ENCODE assay signal across 24 cellular contexts in the genomic region with DNA sequence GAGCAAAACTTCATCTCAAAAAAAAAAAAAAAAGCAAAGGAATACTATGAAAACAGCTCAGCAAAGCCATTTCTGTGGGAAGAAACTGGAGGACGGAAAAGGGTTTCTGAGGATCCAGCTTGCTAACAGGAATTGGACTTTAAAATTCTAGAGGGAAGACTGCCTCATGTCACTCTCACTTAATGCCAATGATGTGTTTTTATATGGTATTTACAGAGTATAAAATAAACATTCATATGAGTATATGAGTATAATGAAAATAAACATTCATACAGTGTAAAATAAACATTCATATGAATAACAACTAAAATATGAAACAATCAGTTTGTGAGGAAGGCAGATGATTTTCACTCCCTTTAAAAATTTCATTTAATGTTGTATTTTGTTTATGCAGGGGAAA. TPM values are rescaled to one million over a fixed set of nuclear protein-coding genes. Genes with fewer than 3 reads are reported as not detected.
A peak's percentile ranks its signal among the peaks of the same experiment; 100 is the strongest.
DNase-seq lines count a peak whose midpoint lies in the region; ATAC-seq, FAIRE-seq and TF ChIP-seq lines count a peak whose summit lies in the region.
"Had no signal": no experiment of that assay in that cellular context is flagged by ENCODE, and none has a peak within 500 bp of the region (broad histone marks: within the 10 kb centered on the region; RNA-seq: fewer than 3 reads in every experiment).

No MANE protein-coding gene starts in this region.

- H3K27me3 ChIP-seq in PC-3 (ENCODE audit: low read length) (no peaks in the 10 kb centered on the region), small intestine (ENCODE audit: control insufficient read depth in 2 of 2, insufficient read depth in 2 of 2, low read length in 2 of 2) (no peaks in the 10 kb centered on the region), PC-9 (ENCODE audit: insufficient read depth, low read depth) (no peaks in the 10 kb centered on the region)

- H3K9me2 ChIP-seq in PC-3 (replicated peaks; ENCODE audit: low read length) (no peaks in the 10 kb centered on the region), PC-9 (ENCODE audit: insufficient read depth) (no peaks in the 10 kb centered on the region)

- POLR2A ChIA-PET in PC-3 (lab: Charles Lee; ENCODE audit: unreplicated experiment) = interaction anchor here (0.9 kb wide), 1 partner anchor 79 kb away, joined by 6 read pairs; no protein-coding TSS in a partner anchor
- POLR2A ChIA-PET in PC-9 (lab: Charles Lee; ENCODE audit: unreplicated experiment) = no interaction called here

- H3K79me2 ChIP-seq in PC-3 (ENCODE audit: low read length) (no peaks in the 10 kb centered on the region), PC-9 (ENCODE audit: low read depth) (no peaks in the 10 kb centered on the region)

- H3K4me3 Mint-ChIP-seq in chondrocyte (ENCODE audit: unreplicated experiment) (no peak overlapping the region), Calu3 (ENCODE audit: low read depth, unreplicated experiment) (no peak overlapping the region)
- H3K4me3 Mint-ChIP-seq: B cell, CD14-positive monocyte, T-cell had no signal

- H3F3A ChIP-seq in PC-3 (ENCODE audit: low read length, unreplicated experiment) = no peaks in the 10 kb centered on the region
- H3F3A ChIP-seq in PC-9 (ENCODE audit: insufficient read depth, low read depth) = no peaks in the 10 kb centered on the region

- CTCF ChIA-PET in PC-3 (lab: Charles Lee) = interaction anchor here (0.6 kb wide), 1 partner anchor 307 kb away, joined by 3 read pairs; no protein-coding TSS in a partner anchor
- CTCF ChIA-PET in PC-9 (lab: Charles Lee) = no interaction called here
- CTCF ChIA-PET in Calu3 (lab: Charles Lee) = interaction anchor here (0.7 kb wide), 1 partner anchor 96 kb away, joined by 3 read pairs; no protein-coding TSS in a partner anchor

- peak overlapping the region; percentile 30 for H3K4me2 ChIP-seq in PC-3 (ENCODE audit: low read length)
- H3K4me2 ChIP-seq in PC-9 = no peak overlapping the region

- peaks cover 5% of the 10 kb centered on the region for H3K9me3 Mint-ChIP-seq in chondrocyte (ENCODE audit: low read depth)
- H3K9me3 Mint-ChIP-seq in Calu3 (ENCODE audit: low read depth, unreplicated experiment) = peaks cover 2% of the 10 kb centered on the region

- BruUV-seq in PC-3 (replicated peaks; lab: Mats Ljungman, UMichigan) = no TSS peak
- no TSS peak for BruUV-seq in PC-9 (replicated peaks; lab: Mats Ljungman, UMichigan)
- BruUV-seq in Calu3 (replicated peaks; lab: Mats Ljungman, UMichigan) = no TSS peak

- ATAC-seq in PC-3 = peak; percentile 92

- H3K36me3 ChIP-seq in PC-3 (ENCODE audit: low read depth, low read length) = peaks cover 5% of the 10 kb centered on the region
- H3K36me3 ChIP-seq in small intestine (ENCODE audit: control insufficient read depth in 2 of 2, insufficient read depth in 2 of 2, low read length in 2 of 2) = no peaks in the 10 kb centered on the region
- H3K36me3 ChIP-seq in PC-9 (ENCODE audit: low read depth) = no peaks in the 10 kb centered on the region

- H3K4me3 ChIP-seq in PC-3 (ENCODE audit: low read length) (no peak overlapping the region), small intestine (ENCODE audit: low read depth in 1 of 2, low read length in 2 of 2) (no peak overlapping the region), PC-9 (no peak overlapping the region)

- intact Hi-C loops in PC-3 (cut with micrococcal nuclease) (loop anchor here (2.0 to 5.0 kb wide), 2 partner anchors 43 to 103 kb away; a partner anchor contains a TSS), PC-9 (cut with micrococcal nuclease; ENCODE audit: unreplicated experiment) (no loop called here), Calu3 (cut with micrococcal nuclease; ENCODE audit: unreplicated experiment) (loop anchor here (2.0 to 10.0 kb wide), 2 partner anchors 95 to 155 kb away; no protein-coding TSS in a partner anchor)

- no peaks in the 10 kb centered on the region for H3K27me3 Mint-ChIP-seq in chondrocyte (ENCODE audit: low read depth)
- H3K27me3 Mint-ChIP-seq in Calu3 (ENCODE audit: unreplicated experiment) = no peaks in the 10 kb centered on the region
- H3K27me3 Mint-ChIP-seq: B cell, T-cell had no signal

- H3K36me3 Mint-ChIP-seq in chondrocyte (ENCODE audit: low read depth) (peaks cover 6% of the 10 kb centered on the region), Calu3 (ENCODE audit: insufficient read depth, unreplicated experiment) (no peaks in the 10 kb centered on the region)

- H3K9me3 ChIP-seq in PC-3 (ENCODE audit: low read length) = no peaks in the 10 kb centered on the region
- H3K9me3 ChIP-seq in small intestine (ENCODE audit: control insufficient read depth, low read depth) = no peaks in the 10 kb centered on the region
- no peaks in the 10 kb centered on the region for H3K9me3 ChIP-seq in PC-9 (ENCODE audit: insufficient read depth, low read depth)

- no peak overlapping the region for H3K9ac ChIP-seq in PC-3 (ENCODE audit: low read length)

- FAIRE-seq in small intestine (lab: Jason Lieb, UNC) = peak; percentile 59
- FAIRE-seq: GM12891, GM19239, H54 had no signal

- peak overlapping the region; percentile 51 for H3K27ac ChIP-seq in PC-3 (ENCODE audit: low read length)
- H3K27ac ChIP-seq in small intestine (ENCODE audit: low read depth in 1 of 2, low read length in 1 of 2) = no peak overlapping the region
- no peak overlapping the region for H3K27ac ChIP-seq in PC-9
- H3K27ac ChIP-seq: RWPE1 had no signal

- DNase-seq in DMS53 treated with DMSO at 0.1 percent for 48 hours (lab: John Stamatoyannopoulos, UW; ENCODE audit: unreplicated experiment) (peak; percentile 12), PC-3 (peak; percentile 43), chondrocyte (ENCODE audit: low spot score) (no peak), small intestine (no peak), PC-9 (no peak), Calu3 (no peak)
- no peak for DNase-seq in activated CD8-positive, alpha-beta memory T cell treated with anti-CD3 and anti-CD28 coated beads for 24 hours
- DNase-seq: GDM1; Karpas-422; NCI-H1105 treated with DMSO at 0.1 percent for 48 hours; NCI-H146; NCI-H1930; NCI-H446; NCI-H526; NCI-H82; NK-92 treated with Interleukin-12 subunit alpha and Interleukin-12 subunit beta, amount 100 ng/mL, for 24 hours; SHP77; T-cell had no signal

- H3K4me1 Mint-ChIP-seq in chondrocyte (ENCODE audit: low read depth) (peaks cover 21% of the 10 kb centered on the region), Calu3 (ENCODE audit: low read depth, unreplicated experiment) (no peaks in the 10 kb centered on the region)
- H3K4me1 Mint-ChIP-seq: CD14-positive monocyte had no signal

- H4K20me1 ChIP-seq in PC-3 (ENCODE audit: low read length) (no peaks in the 10 kb centered on the region), PC-9 (ENCODE audit: insufficient read depth) (no peaks in the 10 kb centered on the region)

- H3K4me1 ChIP-seq in PC-3 (ENCODE audit: insufficient read depth, low read length) (peaks cover 17% of the 10 kb centered on the region), small intestine (ENCODE audit: control insufficient read depth in 2 of 2, insufficient read depth in 1 of 2, low read depth in 1 of 2, low read length in 1 of 2) (no peaks in the 10 kb centered on the region), PC-9 (replicated peaks; ENCODE audit: insufficient read depth) (no peaks in the 10 kb centered on the region)

- no peak for TF ChIP-seq CTCF in PC-3 (conservative IDR thresholded peaks at IDR 0.05; ENCODE audit: low read depth, low read length)
- TF ChIP-seq CTCF in chondrocyte (IDR thresholded peaks at IDR 0.05) = no peak
- no peak for TF ChIP-seq CTCF in PC-9 (conservative IDR thresholded peaks at IDR 0.05)
- TF ChIP-seq CTCF in Calu3 (IDR thresholded peaks at IDR 0.05; ENCODE audit: unreplicated experiment) = no peak

- H2AFZ ChIP-seq in PC-3 (ENCODE audit: low read length) (no peak overlapping the region), PC-9 (no peak overlapping the region)

- peak overlapping the region; percentile 38 for H3K27ac Mint-ChIP-seq in chondrocyte (ENCODE audit: unreplicated experiment)
- H3K27ac Mint-ChIP-seq in Calu3 (ENCODE audit: unreplicated experiment) = no peak overlapping the region
- H3K27ac Mint-ChIP-seq: B cell, CD14-positive monocyte had no signal

- 85 to 100% (median 95%) methylated on average over 1 of the region's 1 CpG for WGBS in small intestine, 3 donors

RNA-seq across cellular contexts. Expression of a gene that starts 43.9 kb away (rescaled TPM):
- total RNA-seq in PC-3 (2014; rRNA removed) = 54.4 and 96.1 TPM in 2 replicates
- 106 to 111 TPM (median 109 TPM) in 3 replicates for total RNA-seq in chondrocyte
- polyA plus RNA-seq in small intestine = 100 to 1,000 TPM; 107 to 125 (median 121) TPM
- 108 and 120 TPM in 2 replicates for total RNA-seq in PC-9 (2021)
- total RNA-seq in Calu3 (2022) = 126 and 127 TPM in 2 replicates

Comparison
In these comparisons a context has a peak if more than half of its experiments do, and no peak if none do; other contexts are left out.
1. DNase-seq: peak in DMS53 treated with DMSO at 0.1 percent for 48 hours (single experiment) and PC-3 (single experiment); none in chondrocyte (single experiment), small intestine (single experiment), PC-9 (0 of 2), Calu3 (single experiment) and activated CD8-positive, alpha-beta memory T cell treated with anti-CD3 and anti-CD28 coated beads for 24 hours (single experiment).